Comparison of ENCODE assay signal across 9 cellular contexts in the genomic region with DNA sequence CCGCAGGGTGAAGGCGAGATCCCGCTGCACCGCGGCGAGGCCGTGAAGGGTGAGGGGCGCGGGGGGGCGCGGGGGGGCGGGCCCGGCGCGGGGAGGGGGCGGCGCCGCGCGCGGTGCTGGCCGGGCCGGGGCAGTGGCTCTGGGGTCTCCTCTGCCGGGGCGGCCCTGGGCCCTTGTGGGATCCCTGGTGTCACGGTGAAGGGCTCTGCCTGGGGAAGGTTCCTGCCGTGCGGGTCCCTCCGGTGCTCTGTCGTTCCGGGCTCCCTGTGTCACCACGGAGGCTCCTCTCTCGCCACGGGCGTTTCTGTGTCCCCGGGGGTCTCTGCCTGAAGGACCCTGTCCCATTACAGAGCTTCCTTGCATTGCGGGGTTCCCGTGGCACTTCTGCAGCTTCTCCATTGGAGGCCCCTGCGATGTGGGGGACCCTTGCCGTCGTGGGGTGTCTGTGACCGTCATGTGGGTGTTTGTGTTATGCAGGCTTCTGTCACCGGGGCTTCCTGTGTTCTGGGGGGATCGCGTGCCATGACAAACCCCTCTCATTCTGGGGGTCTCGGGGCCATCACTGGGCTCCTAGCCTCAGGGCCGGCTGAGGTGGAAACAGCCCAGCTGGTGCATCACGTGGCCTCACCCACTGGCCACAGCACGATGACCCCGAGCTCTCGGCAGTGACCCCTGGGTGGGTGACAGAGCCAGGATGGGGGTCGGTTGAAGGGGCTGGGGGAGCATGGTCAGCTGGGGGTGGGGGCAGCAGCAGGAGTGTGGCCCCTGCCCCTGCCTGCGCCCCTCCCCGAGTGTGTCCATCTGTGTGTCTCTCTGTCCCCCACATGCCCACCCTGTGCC. TPM values are rescaled to one million over a fixed set of nuclear protein-coding genes. Genes with fewer than 3 reads are reported as not detected.
A peak's percentile ranks its signal among the peaks of the same experiment; 100 is the strongest.
DNase-seq lines count a peak whose midpoint lies in the region; ATAC-seq and TF ChIP-seq lines count a peak whose summit lies in the region.
"Had no signal": no experiment of that assay in that cellular context is flagged by ENCODE, and none has a peak within 500 bp of the region (broad histone marks: within the 10 kb centered on the region; RNA-seq: fewer than 3 reads in every experiment).

No MANE protein-coding gene starts in this region.

- intact Hi-C loops in heart left ventricle (cut with DNase I), result loop anchor here in 1 of 10 donors (5.0 kb wide), 1 partner anchor 71 kb away; the partner anchor contains the start of gene ARSA

- no peaks in the 10 kb centered on the region for H3K9me3 Mint-ChIP-seq in WTC11
- H3K9me3 Mint-ChIP-seq in progenitor cell of endocrine pancreas (ENCODE audit: low read depth), result no peaks in the 10 kb centered on the region

- DNase-seq in BJ (ENCODE audit: low read depth) (no peak), WTC11 (ENCODE audit: low spot score) (peak; percentile 13), heart left ventricle (peak in 3 of 5 donors; percentile 22 to 50 (median 29)), progenitor cell of endocrine pancreas (ENCODE audit: low spot score, unreplicated experiment) (no peak), DMS79 treated with DMSO at 0.1 percent for 48 hours (lab: John Stamatoyannopoulos, UW) (no peak)
- no peak for DNase-seq in central memory CD4-positive, alpha-beta T cell
- DNase-seq in stimulated activated CD4-positive, alpha-beta T cell treated with anti-CD3 and anti-CD28 coated beads, Interleukin-2, amount 100 ng/mL, for 48 hours, result no peak

- H3K36me3 Mint-ChIP-seq in WTC11 (no peaks in the 10 kb centered on the region), progenitor cell of endocrine pancreas (ENCODE audit: insufficient read depth) (peaks cover 6% of the 10 kb centered on the region)

- TF ChIP-seq CTCF in BJ (IDR thresholded peaks at IDR 0.05; ENCODE audit: insufficient read depth, low read depth, low read length) (no peak), WTC11 (IDR thresholded peaks at IDR 0.05) (no peak), heart left ventricle (IDR thresholded peaks at IDR 0.05) (no peak), progenitor cell of endocrine pancreas (IDR thresholded peaks at IDR 0.05; ENCODE audit: unreplicated experiment) (no peak)

- CTCF ChIA-PET in BJ (lab: Yijun Ruan, JAX) (interaction anchor here (1.7 kb wide), 1 partner anchor 77 kb away, joined by 5 read pairs; no protein-coding TSS in a partner anchor), WTC11 (lab: Charles Lee) (interaction anchor here (1.0 to 5.4 kb wide), 8 partner anchors 24 to 200 kb away, joined by 3 to 78 read pairs (median 5); partner anchors contain the start of genes ARSA, LMF2, NCAPH2 and SCO2)

- H3K27me3 Mint-ChIP-seq in WTC11 (ENCODE audit: low read depth) (peaks cover 37% of the 10 kb centered on the region), progenitor cell of endocrine pancreas (peaks cover 29% of the 10 kb centered on the region)

- peaks cover 8% of the 10 kb centered on the region for H3K4me1 Mint-ChIP-seq in WTC11
- peaks cover 8% of the 10 kb centered on the region for H3K4me1 Mint-ChIP-seq in progenitor cell of endocrine pancreas (ENCODE audit: low read depth)

- H3K27ac Mint-ChIP-seq in WTC11, result no peak overlapping the region
- no peak overlapping the region for H3K27ac Mint-ChIP-seq in progenitor cell of endocrine pancreas

- no peak for TF ChIP-seq POLR2A in heart left ventricle (IDR thresholded peaks at IDR 0.05)

- H3K9me3 ChIP-seq in heart left ventricle, result no peaks in the 10 kb centered on the region
- H3K9me3 ChIP-seq: adrenal gland had no signal

- H3K36me3 ChIP-seq in BJ (ENCODE audit: control insufficient read depth, insufficient read depth, low read length) (no peaks in the 10 kb centered on the region), heart left ventricle (peaks cover 0 to 55% (median 31%) of the 10 kb centered on the region in 9 donors)
- H3K36me3 ChIP-seq: adrenal gland had no signal

- H3K4me3 Mint-ChIP-seq in WTC11 (peak overlapping the region; percentile 65), progenitor cell of endocrine pancreas (ENCODE audit: low read depth) (peak overlapping the region; percentile 74)

- peaks cover 4 to 87% (median 36%) of the 10 kb centered on the region in 12 donors for H3K4me1 ChIP-seq in heart left ventricle
- H3K4me1 ChIP-seq: adrenal gland had no signal

- POLR2A ChIA-PET in BJ (lab: Charles Lee) (no interaction called here), WTC11 (lab: Charles Lee) (no interaction called here)

- ATAC-seq in WTC11 (no peak), heart left ventricle (no peak), HG02973 (IDR thresholded peaks at IDR 0.05; ENCODE audit: unreplicated experiment) (no peak)

- H3K27me3 ChIP-seq in BJ (ENCODE audit: control insufficient read depth, insufficient read depth, low read length) (peaks cover 9% of the 10 kb centered on the region), heart left ventricle (no peaks in the 10 kb centered on the region)
- H3K27me3 ChIP-seq: adrenal gland had no signal

- H3K27ac ChIP-seq in heart left ventricle, result peak overlapping the region in 4 of 12 donors; percentile 14 to 34 (median 25)
- H3K27ac ChIP-seq: adrenal gland had no signal

- WGBS in heart left ventricle, 4 donors, result 29 to 72% (median 42%) methylated on average over 7 to 54 of the region's 54 CpGs

- peak overlapping the region; percentile 41 for H3K4me3 ChIP-seq in BJ (ENCODE audit: low read depth, low read length)
- peak overlapping the region in 10 of 12 donors; percentile 26 to 61 (median 44) for H3K4me3 ChIP-seq in heart left ventricle

TF ChIP-seq in WTC11, 78 proteins besides CTCF, POLR2A, EP300 and RAD21:
- TF ChIP-seq, protein P1, sequence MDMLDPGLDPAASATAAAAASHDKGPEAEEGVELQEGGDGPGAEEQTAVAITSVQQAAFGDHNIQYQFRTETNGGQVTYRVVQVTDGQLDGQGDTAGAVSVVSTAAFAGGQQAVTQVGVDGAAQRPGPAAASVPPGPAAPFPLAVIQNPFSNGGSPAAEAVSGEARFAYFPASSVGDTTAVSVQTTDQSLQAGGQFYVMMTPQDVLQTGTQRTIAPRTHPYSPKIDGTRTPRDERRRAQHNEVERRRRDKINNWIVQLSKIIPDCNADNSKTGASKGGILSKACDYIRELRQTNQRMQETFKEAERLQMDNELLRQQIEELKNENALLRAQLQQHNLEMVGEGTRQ (CRISPR knock-in tag; IDR thresholded peaks at IDR 0.05), result peak; percentile 21; the same call in 1 of the 2 replicates
- TF ChIP-seq NFE2L1 (CRISPR knock-in tag; IDR thresholded peaks at IDR 0.05), result no peak
- TF ChIP-seq, protein P2, sequence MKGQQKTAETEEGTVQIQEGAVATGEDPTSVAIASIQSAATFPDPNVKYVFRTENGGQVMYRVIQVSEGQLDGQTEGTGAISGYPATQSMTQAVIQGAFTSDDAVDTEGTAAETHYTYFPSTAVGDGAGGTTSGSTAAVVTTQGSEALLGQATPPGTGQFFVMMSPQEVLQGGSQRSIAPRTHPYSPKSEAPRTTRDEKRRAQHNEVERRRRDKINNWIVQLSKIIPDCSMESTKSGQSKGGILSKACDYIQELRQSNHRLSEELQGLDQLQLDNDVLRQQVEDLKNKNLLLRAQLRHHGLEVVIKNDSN (CRISPR knock-in tag; IDR thresholded peaks at IDR 0.05), result 0 out of 2 replicates have a peak, but pooled peaks have one; percentile 18

RNA-seq across cellular contexts. Expression of gene SHANK3, which starts 25.3 kb away (rescaled TPM):
- polyA plus RNA-seq in BJ (2011; rRNA removed) (0.21 and 0.25 TPM in 2 replicates), heart left ventricle (10 to 100 TPM; 14.9 to 23.2 TPM)
- 0.05 and 0.10 TPM in 2 replicates for polyA minus RNA-seq in BJ (2011; rRNA and poly(A)+ RNA removed)
- total RNA-seq in WTC11 (2021) (9.6 to 10.5 TPM (median 9.7 TPM) in 3 replicates), heart left ventricle (10 to 100 TPM; 11.3 to 36.0 (median 21.9) TPM), progenitor cell of endocrine pancreas (6.9 and 7.5 TPM in 2 replicates)

RNA-seq across cellular contexts. Expression of gene ACR, which starts 40.1 kb away (rescaled TPM):
- polyA plus RNA-seq in BJ (2011; rRNA removed) (0.12 TPM in 1 of 2 replicates, not detected in the other), heart left ventricle (under 1 TPM; 0.12 to 0.53 TPM)
- polyA minus RNA-seq in BJ (2011; rRNA and poly(A)+ RNA removed), result not detected in 2 replicates
- total RNA-seq in WTC11 (2021) (0.18 to 0.55 TPM (median 0.46 TPM) in 3 replicates), heart left ventricle (1 to 10 TPM in 2 of 9 donors, under 1 TPM in 5, not detected in 2; 0.35 to 1.2 (median 0.50) TPM), progenitor cell of endocrine pancreas (0.62 TPM in 1 of 2 replicates, not detected in the other)

Comparison
In these comparisons a context has a peak if more than half of its experiments do, and no peak if none do; other contexts are left out.
1. DNase-seq: peak in WTC11 (single experiment) and heart left ventricle (3 of 5); none in BJ (single experiment), progenitor cell of endocrine pancreas (single experiment), central memory CD4-positive, alpha-beta T cell (single experiment), DMS79 treated with DMSO at 0.1 percent for 48 hours (single experiment) and stimulated activated CD4-positive, alpha-beta T cell treated with anti-CD3 and anti-CD28 coated beads, Interleukin-2, amount 100 ng/mL, for 48 hours (0 of 2).